Comparison of ENCODE assay signal across 34 cellular contexts in the genomic region with DNA sequence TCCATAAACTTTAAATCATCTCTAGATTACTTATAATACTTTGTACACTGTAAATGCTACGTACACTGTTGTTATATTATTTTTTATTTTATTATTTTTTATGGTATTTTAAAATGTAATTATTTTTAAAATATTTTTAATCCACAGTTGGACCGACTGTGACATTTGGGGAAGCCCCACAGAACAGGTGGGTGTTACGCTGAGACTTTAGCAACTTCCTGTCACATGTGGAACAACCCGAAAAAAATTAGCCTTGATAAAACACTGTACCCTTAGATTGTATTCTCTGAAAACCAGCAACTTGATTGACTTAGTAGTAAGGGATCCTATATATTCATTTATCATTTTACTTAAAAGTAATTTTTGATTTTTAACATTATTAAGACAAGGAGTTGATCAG.
"Had no signal": no experiment of that assay in that cellular context is flagged by ENCODE, and none has a peak within 500 bp of the region (broad histone marks: within the 10 kb centered on the region; RNA-seq: fewer than 3 reads in every experiment).

No MANE protein-coding gene starts in this region.

- H3K27me3 ChIP-seq: adrenal gland, body of pancreas, brain microvascular endothelial cell, breast epithelium had no signal

- H3K9me3 ChIP-seq: adrenal gland, body of pancreas, breast epithelium had no signal

- H3K4me3 Mint-ChIP-seq: activated CD4-positive, alpha-beta memory T cell treated with anti-CD3 and anti-CD28 coated beads for 36 hours; activated CD4-positive, alpha-beta T cell treated with anti-CD3 and anti-CD28 coated beads, Interleukin-2, amount 10 ng/mL, durations not matched to agents 24 days and 14 days; activated CD8-positive, alpha-beta T cell treated with anti-CD3 and anti-CD28 coated beads for 36 hours; activated naive CD4-positive, alpha-beta T cell treated with anti-CD3 and anti-CD28 coated beads for 36 hours; activated naive CD8-positive, alpha-beta T cell treated with anti-CD3 and anti-CD28 coated beads for 36 hours; activated T-cell treated with anti-CD3 and anti-CD28 coated beads, Interleukin-2, amount 50 U/mL, for 4 hours; activated T-cell treated with anti-CD3 and anti-CD28 coated beads, Interleukin-2, amount 50 U/mL, for 72 hours; activated T-helper 1 cell treated with anti-CD3 and anti-CD28 coated beads, Interleukin-12 subunit alpha, Interleukin-12 subunit beta, Interleukin-2, Interleukin-4 antibody, amounts not matched to agents 30 ng/mL and 10 ng/mL and 1 ng/mL, durations not matched to agents 14 hours and 24 hours and 36 hours; activated T-helper 17 cell treated with anti-CD3 and anti-CD28 coated beads, Interleukin-2, amount 50 U/mL, for 72 hours; T-helper 2 cell treated with Interferon-gamma antibody and Interleukin-4, amounts not matched to agents 5 μg/mL and 100 μg/mL, for 36 hours had no signal

- ATAC-seq: activated CD4-positive, CD25-positive, alpha-beta regulatory T cell treated with anti-CD3 and anti-CD28 coated beads, Interleukin-2, amount 50 U/mL, for 24 hours; activated CD8-positive, alpha-beta T cell treated with anti-CD3 and anti-CD28 coated beads for 36 hours; activated naive CD4-positive, alpha-beta T cell treated with anti-CD3 and anti-CD28 coated beads, Interleukin-2, amount 50 U/mL, for 72 hours; activated T-cell treated with anti-CD3 and anti-CD28 coated beads, Interleukin-2, amount 50 U/mL, for 4 hours; activated T-cell treated with anti-CD3 and anti-CD28 coated beads, Interleukin-2, amount 50 U/mL, for 72 hours; activated T-helper 17 cell treated with anti-CD3 and anti-CD28 coated beads, Interleukin-2, amount 50 U/mL, for 72 hours; body of pancreas had no signal

- H3K36me3 Mint-ChIP-seq: activated CD4-positive, alpha-beta memory T cell treated with anti-CD3 and anti-CD28 coated beads for 36 hours; activated naive CD8-positive, alpha-beta T cell treated with anti-CD3 and anti-CD28 coated beads for 36 hours had no signal

- H3K4me3 ChIP-seq: adrenal gland, body of pancreas, breast epithelium had no signal

- H3K4me1 Mint-ChIP-seq: activated CD4-positive, alpha-beta T cell treated with anti-CD3 and anti-CD28 coated beads, Interleukin-2, amount 10 ng/mL, durations not matched to agents 24 days and 14 days; activated naive CD8-positive, alpha-beta T cell treated with anti-CD3 and anti-CD28 coated beads for 36 hours; activated T-helper 17 cell treated with anti-CD3 and anti-CD28 coated beads, Interleukin-2, amount 50 U/mL, for 72 hours had no signal

- DNase-seq: activated CD4-positive, alpha-beta memory T cell treated with anti-CD3 and anti-CD28 coated beads for 36 hours; activated CD4-positive, alpha-beta T cell treated with anti-CD3 and anti-CD28 coated beads for 1 hour; activated CD4-positive, alpha-beta T cell treated with anti-CD3 and anti-CD28 coated beads for 4 hours; activated CD4-positive, alpha-beta T cell treated with anti-CD3 and anti-CD28 coated beads, Interleukin-2, amount 10 ng/mL, durations not matched to agents 24 days and 14 days; activated CD4-positive, alpha-beta T cell treated with anti-CD3 and anti-CD28 coated beads, Interleukin-2, amount 50 U/mL, for 1 hour; activated CD4-positive, alpha-beta T cell treated with anti-CD3 and anti-CD28 coated beads, Interleukin-2, amount 50 U/mL, for 4 hours; activated CD4-positive, CD25-positive, alpha-beta regulatory T cell; activated CD8-positive, alpha-beta memory T cell treated with anti-CD3 and anti-CD28 coated beads, Interleukin-2, amount 50 U/mL, for 4 hours; activated CD8-positive, alpha-beta T cell treated with anti-CD3 and anti-CD28 coated beads for 36 hours; activated effector memory CD4-positive, alpha-beta T cell treated with anti-CD3 and anti-CD28 coated beads, Interleukin-2, amount 50 U/mL, for 16 hours; activated gamma-delta T cell treated with Interleukin-2 at 50 U/mL for 16 hours; activated naive CD4-positive, alpha-beta T cell; activated naive CD4-positive, alpha-beta T cell treated with anti-CD3 and anti-CD28 coated beads for 36 hours; activated naive CD4-positive, alpha-beta T cell treated with anti-CD3 and anti-CD28 coated beads, Interleukin-2, amount 50 U/mL, for 16 hours; activated naive CD8-positive, alpha-beta T cell treated with anti-CD3 and anti-CD28 coated beads for 36 hours; activated T-cell treated with anti-CD3 and anti-CD28 coated beads for 4 hours; activated T-cell treated with anti-CD3 and anti-CD28 coated beads, Interleukin-2, amount 50 U/mL, for 1 hour; activated T-cell treated with anti-CD3 and anti-CD28 coated beads, Interleukin-2, amount 50 U/mL, for 4 hours; activated T-cell treated with anti-CD3 and anti-CD28 coated beads, Interleukin-2, amount 50 U/mL, for 72 hours; adrenal gland; amniotic stem cell; aorta; body of pancreas; brain microvascular endothelial cell; central memory CD4-positive, alpha-beta T cell; T-helper 2 cell; T-helper 9 cell had no signal

- H3K36me3 ChIP-seq: adrenal gland, brain microvascular endothelial cell, breast epithelium had no signal

- H3K9me3 Mint-ChIP-seq: activated CD4-positive, alpha-beta T cell treated with anti-CD3 and anti-CD28 coated beads, Interleukin-2, amount 10 ng/mL, durations not matched to agents 24 days and 14 days had no signal

- H3K27ac ChIP-seq: adrenal gland, body of pancreas, brain microvascular endothelial cell, breast epithelium, VCaP had no signal

- H3K27me3 Mint-ChIP-seq: activated CD4-positive, alpha-beta memory T cell treated with anti-CD3 and anti-CD28 coated beads for 36 hours; activated CD4-positive, alpha-beta T cell treated with anti-CD3 and anti-CD28 coated beads, Interleukin-2, amount 10 ng/mL, durations not matched to agents 24 days and 14 days; activated CD8-positive, alpha-beta T cell treated with anti-CD3 and anti-CD28 coated beads for 36 hours; activated naive CD8-positive, alpha-beta T cell treated with anti-CD3 and anti-CD28 coated beads for 36 hours; activated T-helper 17 cell treated with anti-CD3 and anti-CD28 coated beads, Interleukin-2, amount 50 U/mL, for 72 hours had no signal

- H3K4me1 ChIP-seq: adrenal gland, breast epithelium had no signal

- H3K27ac Mint-ChIP-seq: activated CD4-positive, alpha-beta memory T cell treated with anti-CD3 and anti-CD28 coated beads for 36 hours; activated CD4-positive, alpha-beta T cell treated with anti-CD3 and anti-CD28 coated beads, Interleukin-2, amount 10 ng/mL, durations not matched to agents 24 days and 14 days; activated CD8-positive, alpha-beta T cell treated with anti-CD3 and anti-CD28 coated beads for 36 hours; activated naive CD4-positive, alpha-beta T cell treated with anti-CD3 and anti-CD28 coated beads for 36 hours; activated naive CD4-positive, alpha-beta T cell treated with anti-CD3 and anti-CD28 coated beads, Interleukin-2, amount 50 U/mL, for 72 hours; activated naive CD8-positive, alpha-beta T cell treated with anti-CD3 and anti-CD28 coated beads for 36 hours; activated T-cell treated with anti-CD3 and anti-CD28 coated beads, Interleukin-2, amount 50 U/mL, for 72 hours; activated T-helper 1 cell treated with anti-CD3 and anti-CD28 coated beads, Interleukin-12 subunit alpha, Interleukin-12 subunit beta, Interleukin-2, Interleukin-4 antibody, amounts not matched to agents 30 ng/mL and 10 ng/mL and 1 ng/mL, durations not matched to agents 14 hours and 24 hours and 36 hours; activated T-helper 17 cell treated with anti-CD3 and anti-CD28 coated beads, Interleukin-2, amount 50 U/mL, for 72 hours; T-helper 2 cell treated with Interferon-gamma antibody and Interleukin-4, amounts not matched to agents 5 μg/mL and 100 μg/mL, for 36 hours had no signal
